27 cellular contexts compared by ENCODE assay signal in genomic region chr1:202067188-202067977, GRCh38. TPM values are rescaled to one million over a fixed set of nuclear protein-coding genes. Genes with fewer than 3 reads are reported as not detected.
A peak's percentile ranks its signal among the peaks of the same experiment; 100 is the strongest.
DNase-seq lines count a peak whose midpoint lies in the region; FAIRE-seq and TF ChIP-seq lines count a peak whose summit lies in the region.
"Had no signal": no experiment of that assay in that cellular context is flagged by ENCODE, and none has a peak within 500 bp of the region (broad histone marks: within the 10 kb centered on the region; RNA-seq: fewer than 3 reads in every experiment).

No MANE protein-coding gene starts in this region.

- 54 to 85% (median 74%) methylated on average over 7 of the region's 7 CpGs for WGBS in small intestine, 3 donors

- H3K9me3 ChIP-seq in small intestine (ENCODE audit: control insufficient read depth, low read depth), result no peaks in the 10 kb centered on the region
- H3K9me3 ChIP-seq: BLaER1, transverse colon had no signal

- no peak for TF ChIP-seq POLR2A in GM12891 (IDR thresholded peaks at IDR 0.05; ENCODE audit: low read depth, low read length)

- FAIRE-seq in small intestine (lab: Jason Lieb, UNC) (no peak), GM12891 (lab: Jason Lieb, UNC) (no peak)
- FAIRE-seq: keratinocyte had no signal

- no peaks in the 10 kb centered on the region for H3K4me1 Mint-ChIP-seq in activated naive CD4-positive, alpha-beta T cell treated with anti-CD3 and anti-CD28 coated beads, Interleukin-2, amount 10 ng/mL, durations not matched to agents 7 days and 5 days
- H3K4me1 Mint-ChIP-seq: activated naive CD8-positive, alpha-beta T cell treated with anti-CD3 and anti-CD28 coated beads, Interleukin-2, amount 50 U/mL, for 24 hours; naive thymus-derived CD8-positive, alpha-beta T cell; T-cell had no signal

- H3K9me3 Mint-ChIP-seq in activated naive CD4-positive, alpha-beta T cell treated with anti-CD3 and anti-CD28 coated beads, Interleukin-2, amount 10 ng/mL, durations not matched to agents 7 days and 5 days, result no peaks in the 10 kb centered on the region
- H3K9me3 Mint-ChIP-seq: activated naive CD8-positive, alpha-beta T cell treated with anti-CD3 and anti-CD28 coated beads, Interleukin-2, amount 50 U/mL, for 24 hours; dendritic cell treated with granulocyte-macrophage colony-stimulating factor and Interleukin-4, amounts not matched to agents 40 ng/mL and 50 ng/mL, for 4 days; naive thymus-derived CD8-positive, alpha-beta T cell; T-cell had no signal

- no peak overlapping the region for H3K4me3 ChIP-seq in small intestine (ENCODE audit: low read depth in 1 of 2, low read length in 2 of 2)
- H3K4me3 ChIP-seq: BLaER1, transverse colon had no signal

- H3K4me3 Mint-ChIP-seq in activated naive CD4-positive, alpha-beta T cell treated with anti-CD3 and anti-CD28 coated beads, Interleukin-2, amount 10 ng/mL, durations not matched to agents 7 days and 5 days, result no peak overlapping the region
- H3K4me3 Mint-ChIP-seq: activated naive CD8-positive, alpha-beta T cell treated with anti-CD3 and anti-CD28 coated beads, Interleukin-2, amount 50 U/mL, for 24 hours; dendritic cell treated with granulocyte-macrophage colony-stimulating factor and Interleukin-4, amounts not matched to agents 40 ng/mL and 50 ng/mL, for 4 days; naive thymus-derived CD8-positive, alpha-beta T cell; T-cell had no signal

- no peak overlapping the region for H3K27ac Mint-ChIP-seq in activated naive CD4-positive, alpha-beta T cell treated with anti-CD3 and anti-CD28 coated beads, Interleukin-2, amount 10 ng/mL, durations not matched to agents 7 days and 5 days
- H3K27ac Mint-ChIP-seq: activated naive CD8-positive, alpha-beta T cell treated with anti-CD3 and anti-CD28 coated beads, Interleukin-2, amount 50 U/mL, for 24 hours; dendritic cell treated with granulocyte-macrophage colony-stimulating factor and Interleukin-4, amounts not matched to agents 40 ng/mL and 50 ng/mL, for 4 days; naive thymus-derived CD8-positive, alpha-beta T cell; T-cell had no signal

- no peaks in the 10 kb centered on the region for H3K36me3 ChIP-seq in small intestine (ENCODE audit: control insufficient read depth in 2 of 2, insufficient read depth in 2 of 2, low read length in 2 of 2)
- H3K36me3 ChIP-seq: BLaER1, transverse colon had no signal

- peaks cover 6% of the 10 kb centered on the region for H3K27me3 Mint-ChIP-seq in activated naive CD4-positive, alpha-beta T cell treated with anti-CD3 and anti-CD28 coated beads, Interleukin-2, amount 10 ng/mL, durations not matched to agents 7 days and 5 days

- no peak overlapping the region for H3K27ac ChIP-seq in small intestine (ENCODE audit: low read depth in 1 of 2, low read length in 1 of 2)
- H3K27ac ChIP-seq: BLaER1 had no signal

- DNase-seq in DMS53 treated with DMSO at 0.1 percent for 48 hours (lab: John Stamatoyannopoulos, UW; ENCODE audit: unreplicated experiment), result peak; percentile 94
- peak; percentile 44 for DNase-seq in NCI-H774 (lab: John Stamatoyannopoulos, UW)
- DNase-seq in epidermal melanocyte (ENCODE audit: insufficient read length, low spot score), result peak; percentile 4
- DNase-seq in small intestine, result peak; percentile 36
- DNase-seq in GM12891 (ENCODE audit: insufficient read length, low spot score), result no peak
- no peak for DNase-seq in dermis blood vessel endothelial cell
- no peak for DNase-seq in hepatic stellate cell (ENCODE audit: low spot score)
- DNase-seq in activated naive CD4-positive, alpha-beta T cell treated with anti-CD3 and anti-CD28 coated beads, Interleukin-2, amount 10 ng/mL, durations not matched to agents 7 days and 5 days, result no peak
- DNase-seq: activated CD8-positive, alpha-beta memory T cell treated with anti-CD3 and anti-CD28 coated beads for 24 hours; activated gamma-delta T cell treated with Interleukin-2 at 50 U/mL for 16 hours; activated naive CD8-positive, alpha-beta T cell treated with anti-CD3 and anti-CD28 coated beads, Interleukin-2, amount 50 U/mL, for 24 hours; central memory CD4-positive, alpha-beta T cell; COR-L47; DND-41; midbrain; naive thymus-derived CD8-positive, alpha-beta T cell; NCI-H1694 treated with DMSO at 0.1 percent for 48 hours; NCI-H2171; NCI-H524; PC-3; Right ventricle myocardium superior; stimulated activated CD4-positive, alpha-beta T cell treated with anti-CD3 and anti-CD28 coated beads, Interleukin-2, amount 100 ng/mL, for 24 hours; T-cell; transverse colon had no signal

- H3K36me3 Mint-ChIP-seq in activated naive CD4-positive, alpha-beta T cell treated with anti-CD3 and anti-CD28 coated beads, Interleukin-2, amount 10 ng/mL, durations not matched to agents 7 days and 5 days, result no peaks in the 10 kb centered on the region
- H3K36me3 Mint-ChIP-seq: naive thymus-derived CD8-positive, alpha-beta T cell; T-cell had no signal

- H3K4me1 ChIP-seq in small intestine (ENCODE audit: control insufficient read depth in 2 of 2, insufficient read depth in 1 of 2, low read depth in 1 of 2, low read length in 1 of 2), result no peaks in the 10 kb centered on the region
- H3K4me1 ChIP-seq: BLaER1 had no signal

- CTCF ChIA-PET in activated naive CD4-positive, alpha-beta T cell treated with anti-CD3 and anti-CD28 coated beads, Interleukin-2, amount 10 ng/mL, durations not matched to agents 7 days and 5 days (lab: Charles Lee), result interaction anchor here (1.4 kb wide), 1 partner anchor 67 kb away, joined by 4 read pairs; no protein-coding TSS in a partner anchor

- peaks cover 0 to 2% of the 10 kb centered on the region in 2 donors for H3K27me3 ChIP-seq in small intestine (ENCODE audit: control insufficient read depth in 2 of 2, insufficient read depth in 2 of 2, low read length in 2 of 2)
- H3K27me3 ChIP-seq: BLaER1 had no signal

TF ChIP-seq in GM12891, 5 proteins besides CTCF, POLR2A, EP300 and RAD21:
- TF ChIP-seq POLR2AphosphoS5 (IDR thresholded peaks at IDR 0.05; ENCODE audit: low read depth, low read length), result no peak
- no peak for TF ChIP-seq POU2F2 (IDR thresholded peaks at IDR 0.05; ENCODE audit: low read depth, low read length)
- TF ChIP-seq TAF1 (IDR thresholded peaks at IDR 0.05; ENCODE audit: low read depth, low read length), result no peak
- TF ChIP-seq PAX5 (IDR thresholded peaks at IDR 0.05; ENCODE audit: insufficient read depth, low read length, severe bottlenecking), result no peak
- TF ChIP-seq SPI1 (IDR thresholded peaks at IDR 0.05; ENCODE audit: low read depth, low read length), result no peak
TF ChIP-seq in GM12891: peak in this region for 0.

RNA-seq across cellular contexts. Expression of gene GPR37L1, which starts 55.3 kb away (rescaled TPM):
- polyA plus RNA-seq in small intestine, result under 1 TPM in 2 of 3 donors, not detected in 1; 0.22 to 0.37 TPM
- 0.04 TPM for polyA plus RNA-seq in GM12891 (2012; ENCODE audit: low read depth, missing spikeins)
- under 0.01 TPM in 1 of 2 replicates, not detected in the other for total RNA-seq in dermis blood vessel endothelial cell
- total RNA-seq: naive thymus-derived CD8-positive, alpha-beta T cell; T-cell had no signal
- polyA plus RNA-seq: keratinocyte had no signal

RNA-seq across cellular contexts. Expression of gene ELF3, which starts 57.0 kb away (rescaled TPM):
- 100 to 1,000 TPM; 261 to 487 (median 395) TPM for polyA plus RNA-seq in small intestine
- 0.18 TPM for polyA plus RNA-seq in GM12891 (2012; ENCODE audit: low read depth, missing spikeins)
- total RNA-seq in dermis blood vessel endothelial cell, result 0.14 and 0.68 TPM in 2 replicates
- polyA plus RNA-seq: naive thymus-derived CD8-positive, alpha-beta T cell had no signal

Comparison
In these comparisons a context has a peak if more than half of its experiments do, and no peak if none do; other contexts are left out.
1. DNase-seq: peak in DMS53 treated with DMSO at 0.1 percent for 48 hours (single experiment), NCI-H774 (single experiment), epidermal melanocyte (single experiment) and small intestine (single experiment); none in GM12891 (single experiment), dermis blood vessel endothelial cell (single experiment), hepatic stellate cell (single experiment) and activated naive CD4-positive, alpha-beta T cell treated with anti-CD3 and anti-CD28 coated beads, Interleukin-2, amount 10 ng/mL, durations not matched to agents 7 days and 5 days (single experiment).